Comparison of ENCODE assay signal across 24 cellular contexts in the genomic region with DNA sequence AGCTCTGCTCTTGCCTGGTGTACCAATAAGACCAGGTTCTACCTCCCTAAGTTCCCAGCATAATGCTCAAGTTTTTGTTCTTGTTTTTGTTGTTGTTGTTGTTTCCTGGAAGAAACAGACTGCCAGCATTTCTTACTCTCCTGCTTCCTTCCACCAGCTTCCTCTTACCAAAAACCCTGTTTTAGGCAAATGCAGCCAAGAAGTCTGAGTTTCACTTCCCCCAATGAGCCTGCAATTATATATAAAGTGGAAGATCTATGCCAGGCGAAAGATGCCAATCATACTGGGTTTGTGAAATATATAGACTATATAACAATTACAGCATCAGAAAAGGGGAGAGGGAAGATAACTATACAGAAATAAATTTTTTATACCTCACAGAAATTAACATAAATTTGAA.
"Had no signal": no experiment of that assay in that cellular context is flagged by ENCODE, and none has a peak within 500 bp of the region (broad histone marks: within the 10 kb centered on the region; RNA-seq: fewer than 3 reads in every experiment).

No MANE protein-coding gene starts in this region.

- H3K4me1 ChIP-seq: colonic mucosa, left lung, right lobe of liver, transverse colon, uterus had no signal

- DNase-seq: activated CD4-positive, alpha-beta T cell treated with anti-CD3 and anti-CD28 coated beads for 1 hour; activated CD8-positive, alpha-beta memory T cell treated with anti-CD3 and anti-CD28 coated beads, Interleukin-2, amount 50 U/mL, for 48 hours; activated naive CD4-positive, alpha-beta T cell; activated T-cell treated with anti-CD3 and anti-CD28 coated beads, Interleukin-2, amount 50 U/mL, for 4 hours; colonic mucosa; dorsolateral prefrontal cortex; effector memory CD8-positive, alpha-beta T cell; hippocampal formation; kidney glomerular epithelial cell; left lung; naive thymus-derived CD4-positive, alpha-beta T cell; occipital lobe; posterior cingulate gyrus; right lobe of liver; transverse colon; uterus had no signal

- H3K4me3 ChIP-seq: colonic mucosa, dorsolateral prefrontal cortex, left lung, lung, right lobe of liver, skin epidermis, transverse colon, uterus had no signal

- H3K27ac ChIP-seq: colonic mucosa, dorsolateral prefrontal cortex, left lung, right lobe of liver, skin epidermis, transverse colon, uterus had no signal

- H3K36me3 ChIP-seq: colonic mucosa, left lung, right lobe of liver, transverse colon, uterus had no signal

- H3K9me3 ChIP-seq: colonic mucosa, left lung, transverse colon, uterus had no signal

- H3K27me3 ChIP-seq: colonic mucosa, dorsolateral prefrontal cortex, left lung, right lobe of liver, transverse colon, uterus had no signal

- H3K4me3 Mint-ChIP-seq: activated naive CD8-positive, alpha-beta T cell; activated T-cell treated with anti-CD3 and anti-CD28 coated beads, Interleukin-2, amount 50 U/mL, for 4 hours; central memory CD8-positive, alpha-beta T cell; effector memory CD8-positive, alpha-beta T cell; naive thymus-derived CD4-positive, alpha-beta T cell; neural crest cell; stimulated activated memory B cell treated with anti-CD40 and anti-IgM and Interleukin-4, amounts not matched to agents 10 μg/mL and 1 μg/mL and 100 μg/mL, for 72 hours had no signal

- H3K27ac Mint-ChIP-seq: activated naive CD8-positive, alpha-beta T cell; activated T-helper 2 cell treated with anti-CD3 and anti-CD28 coated beads, Interferon-gamma antibody, Interleukin-2, Interleukin-4, amounts not matched to agents 10 μg/mL and 5 μg/mL and 100 μg/mL, durations not matched to agents 14 hours and 24 hours and 36 hours; effector memory CD8-positive, alpha-beta T cell; naive thymus-derived CD4-positive, alpha-beta T cell; stimulated activated memory B cell treated with anti-CD40 and anti-IgM and Interleukin-4, amounts not matched to agents 10 μg/mL and 1 μg/mL and 100 μg/mL, for 72 hours had no signal

- ATAC-seq: activated T-cell treated with anti-CD3 and anti-CD28 coated beads, Interleukin-2, amount 50 U/mL, for 4 hours; effector memory CD8-positive, alpha-beta T cell; esophagus mucosa; left lung; naive thymus-derived CD4-positive, alpha-beta T cell; right lobe of liver; stimulated activated memory B cell treated with anti-CD40 and anti-IgM and Interleukin-4, amounts not matched to agents 10 μg/mL and 1 μg/mL and 100 μg/mL, for 72 hours had no signal

- H3K4me1 Mint-ChIP-seq: central memory CD8-positive, alpha-beta T cell; naive thymus-derived CD4-positive, alpha-beta T cell; neural crest cell; stimulated activated memory B cell treated with anti-CD40 and anti-IgM and Interleukin-4, amounts not matched to agents 10 μg/mL and 1 μg/mL and 100 μg/mL, for 72 hours had no signal

- H3K27me3 Mint-ChIP-seq: activated naive CD8-positive, alpha-beta T cell; central memory CD8-positive, alpha-beta T cell; effector memory CD8-positive, alpha-beta T cell; naive thymus-derived CD4-positive, alpha-beta T cell; stimulated activated memory B cell treated with anti-CD40 and anti-IgM and Interleukin-4, amounts not matched to agents 10 μg/mL and 1 μg/mL and 100 μg/mL, for 72 hours had no signal

- H3K9me3 Mint-ChIP-seq: neural crest cell had no signal
